Comparison of ENCODE assay signal across 1 cellular context in the genomic region with DNA sequence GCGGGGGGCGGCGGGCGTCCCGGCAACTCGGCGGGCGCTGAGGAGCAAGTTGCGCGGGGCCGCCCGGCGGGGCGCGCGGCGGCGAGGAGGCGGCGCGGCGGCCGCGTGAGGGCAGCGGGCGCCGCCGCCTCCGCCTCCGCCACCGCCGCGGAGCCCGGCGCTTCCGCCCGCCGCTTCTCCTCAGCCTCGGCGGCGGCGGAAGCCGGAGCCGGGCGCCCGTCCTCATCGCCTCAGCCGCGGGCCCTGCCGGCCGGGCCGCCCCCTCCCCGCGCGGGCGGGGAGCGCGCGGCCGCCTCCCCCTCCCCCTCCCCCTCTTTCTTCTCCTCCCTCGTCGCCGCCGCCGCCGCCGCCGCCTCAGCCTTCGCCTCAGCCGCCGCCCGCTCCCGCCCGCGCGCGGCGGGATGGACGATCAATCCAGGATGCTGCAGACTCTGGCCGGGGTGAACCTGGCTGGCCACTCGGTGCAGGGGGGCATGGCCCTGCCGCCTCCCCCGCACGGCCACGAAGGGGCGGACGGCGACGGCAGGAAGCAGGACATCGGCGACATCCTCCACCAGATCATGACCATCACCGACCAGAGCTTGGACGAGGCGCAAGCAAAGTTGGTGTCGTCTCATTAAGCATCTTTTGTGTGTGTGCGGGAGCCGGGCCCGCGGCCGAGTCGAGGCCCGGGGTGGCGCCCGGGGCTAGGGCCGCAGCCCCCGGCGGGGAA.
A peak's percentile ranks its signal among the peaks of the same experiment; 100 is the strongest.
TF ChIP-seq lines count a peak whose summit lies in the region.

A gene (plus strand): TSS at position 321 of the 712 bp plus-strand sequence.

TF ChIP-seq in GM12878, 131 proteins besides CTCF, POLR2A, EP300 and RAD21 (continued from another document):
- TF ChIP-seq, protein P1, sequence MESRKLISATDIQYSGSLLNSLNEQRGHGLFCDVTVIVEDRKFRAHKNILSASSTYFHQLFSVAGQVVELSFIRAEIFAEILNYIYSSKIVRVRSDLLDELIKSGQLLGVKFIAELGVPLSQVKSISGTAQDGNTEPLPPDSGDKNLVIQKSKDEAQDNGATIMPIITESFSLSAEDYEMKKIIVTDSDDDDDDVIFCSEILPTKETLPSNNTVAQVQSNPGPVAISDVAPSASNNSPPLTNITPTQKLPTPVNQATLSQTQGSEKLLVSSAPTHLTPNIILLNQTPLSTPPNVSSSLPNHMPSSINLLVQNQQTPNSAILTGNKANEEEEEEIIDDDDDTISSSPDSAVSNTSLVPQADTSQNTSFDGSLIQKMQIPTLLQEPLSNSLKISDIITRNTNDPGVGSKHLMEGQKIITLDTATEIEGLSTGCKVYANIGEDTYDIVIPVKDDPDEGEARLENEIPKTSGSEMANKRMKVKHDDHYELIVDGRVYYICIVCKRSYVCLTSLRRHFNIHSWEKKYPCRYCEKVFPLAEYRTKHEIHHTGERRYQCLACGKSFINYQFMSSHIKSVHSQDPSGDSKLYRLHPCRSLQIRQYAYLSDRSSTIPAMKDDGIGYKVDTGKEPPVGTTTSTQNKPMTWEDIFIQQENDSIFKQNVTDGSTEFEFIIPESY (IDR thresholded peaks at IDR 0.05): no peak
- TF ChIP-seq, protein P2, sequence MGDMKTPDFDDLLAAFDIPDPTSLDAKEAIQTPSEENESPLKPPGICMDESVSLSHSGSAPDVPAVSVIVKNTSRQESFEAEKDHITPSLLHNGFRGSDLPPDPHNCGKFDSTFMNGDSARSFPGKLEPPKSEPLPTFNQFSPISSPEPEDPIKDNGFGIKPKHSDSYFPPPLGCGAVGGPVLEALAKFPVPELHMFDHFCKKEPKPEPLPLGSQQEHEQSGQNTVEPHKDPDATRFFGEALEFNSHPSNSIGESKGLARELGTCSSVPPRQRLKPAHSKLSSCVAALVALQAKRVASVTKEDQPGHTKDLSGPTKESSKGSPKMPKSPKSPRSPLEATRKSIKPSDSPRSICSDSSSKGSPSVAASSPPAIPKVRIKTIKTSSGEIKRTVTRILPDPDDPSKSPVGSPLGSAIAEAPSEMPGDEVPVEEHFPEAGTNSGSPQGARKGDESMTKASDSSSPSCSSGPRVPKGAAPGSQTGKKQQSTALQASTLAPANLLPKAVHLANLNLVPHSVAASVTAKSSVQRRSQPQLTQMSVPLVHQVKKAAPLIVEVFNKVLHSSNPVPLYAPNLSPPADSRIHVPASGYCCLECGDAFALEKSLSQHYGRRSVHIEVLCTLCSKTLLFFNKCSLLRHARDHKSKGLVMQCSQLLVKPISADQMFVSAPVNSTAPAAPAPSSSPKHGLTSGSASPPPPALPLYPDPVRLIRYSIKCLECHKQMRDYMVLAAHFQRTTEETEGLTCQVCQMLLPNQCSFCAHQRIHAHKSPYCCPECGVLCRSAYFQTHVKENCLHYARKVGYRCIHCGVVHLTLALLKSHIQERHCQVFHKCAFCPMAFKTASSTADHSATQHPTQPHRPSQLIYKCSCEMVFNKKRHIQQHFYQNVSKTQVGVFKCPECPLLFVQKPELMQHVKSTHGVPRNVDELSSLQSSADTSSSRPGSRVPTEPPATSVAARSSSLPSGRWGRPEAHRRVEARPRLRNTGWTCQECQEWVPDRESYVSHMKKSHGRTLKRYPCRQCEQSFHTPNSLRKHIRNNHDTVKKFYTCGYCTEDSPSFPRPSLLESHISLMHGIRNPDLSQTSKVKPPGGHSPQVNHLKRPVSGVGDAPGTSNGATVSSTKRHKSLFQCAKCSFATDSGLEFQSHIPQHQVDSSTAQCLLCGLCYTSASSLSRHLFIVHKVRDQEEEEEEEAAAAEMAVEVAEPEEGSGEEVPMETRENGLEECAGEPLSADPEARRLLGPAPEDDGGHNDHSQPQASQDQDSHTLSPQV (IDR thresholded peaks at IDR 0.05): no peak
- TF ChIP-seq BRCA1 (IDR thresholded peaks at IDR 0.05; ENCODE audit: low read depth, low read length): no peak
- TF ChIP-seq POLR2AphosphoS5 (IDR thresholded peaks at IDR 0.05; ENCODE audit: low read length): peak; percentile 56; the same call in 1 of the 2 replicates
- no peak for TF ChIP-seq GABPA (IDR thresholded peaks at IDR 0.05; ENCODE audit: low read depth)
- no peak for TF ChIP-seq BCL11A (IDR thresholded peaks at IDR 0.05; ENCODE audit: low read depth, low read length)
- TF ChIP-seq PAX5 (IDR thresholded peaks at IDR 0.05; ENCODE audit: borderline replicate concordance, low read depth, low read length): no peak
- no peak for TF ChIP-seq WRNIP1 (IDR thresholded peaks at IDR 0.05; ENCODE audit: borderline replicate concordance, low read depth, low read length)
- no peak for TF ChIP-seq HCFC1 (IDR thresholded peaks at IDR 0.05; ENCODE audit: low read length)
- TF ChIP-seq ZZZ3 (IDR thresholded peaks at IDR 0.05; ENCODE audit: control insufficient read depth, insufficient read length, low read depth): no peak
- TF ChIP-seq IKZF1 (conservative IDR thresholded peaks at IDR 0.05): peak; percentile 70
- TF ChIP-seq, protein P3, sequence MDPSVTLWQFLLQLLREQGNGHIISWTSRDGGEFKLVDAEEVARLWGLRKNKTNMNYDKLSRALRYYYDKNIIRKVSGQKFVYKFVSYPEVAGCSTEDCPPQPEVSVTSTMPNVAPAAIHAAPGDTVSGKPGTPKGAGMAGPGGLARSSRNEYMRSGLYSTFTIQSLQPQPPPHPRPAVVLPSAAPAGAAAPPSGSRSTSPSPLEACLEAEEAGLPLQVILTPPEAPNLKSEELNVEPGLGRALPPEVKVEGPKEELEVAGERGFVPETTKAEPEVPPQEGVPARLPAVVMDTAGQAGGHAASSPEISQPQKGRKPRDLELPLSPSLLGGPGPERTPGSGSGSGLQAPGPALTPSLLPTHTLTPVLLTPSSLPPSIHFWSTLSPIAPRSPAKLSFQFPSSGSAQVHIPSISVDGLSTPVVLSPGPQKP (IDR thresholded peaks at IDR 0.05; ENCODE audit: low read depth, low read length): no peak
- no peak for TF ChIP-seq ZNF217 (IDR thresholded peaks at IDR 0.05)
- no peak for TF ChIP-seq KDM1A (IDR thresholded peaks at IDR 0.05; ENCODE audit: borderline replicate concordance)
- 0 out of 2 replicates have a peak, but pooled peaks have one; percentile 8 for TF ChIP-seq NR2F1 (conservative IDR thresholded peaks at IDR 0.05)
- TF ChIP-seq, protein P4, sequence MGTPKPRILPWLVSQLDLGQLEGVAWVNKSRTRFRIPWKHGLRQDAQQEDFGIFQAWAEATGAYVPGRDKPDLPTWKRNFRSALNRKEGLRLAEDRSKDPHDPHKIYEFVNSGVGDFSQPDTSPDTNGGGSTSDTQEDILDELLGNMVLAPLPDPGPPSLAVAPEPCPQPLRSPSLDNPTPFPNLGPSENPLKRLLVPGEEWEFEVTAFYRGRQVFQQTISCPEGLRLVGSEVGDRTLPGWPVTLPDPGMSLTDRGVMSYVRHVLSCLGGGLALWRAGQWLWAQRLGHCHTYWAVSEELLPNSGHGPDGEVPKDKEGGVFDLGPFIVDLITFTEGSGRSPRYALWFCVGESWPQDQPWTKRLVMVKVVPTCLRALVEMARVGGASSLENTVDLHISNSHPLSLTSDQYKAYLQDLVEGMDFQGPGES (IDR thresholded peaks at IDR 0.05): no peak
- TF ChIP-seq MTA3 (IDR thresholded peaks at IDR 0.05; ENCODE audit: borderline replicate concordance, low read length): no peak
- TF ChIP-seq CHD2 (IDR thresholded peaks at IDR 0.05; ENCODE audit: borderline replicate concordance, low read depth, low read length): no peak
- TF ChIP-seq TARDBP (IDR thresholded peaks at IDR 0.05; ENCODE audit: borderline replicate concordance): no peak
- no peak for TF ChIP-seq RB1 (IDR thresholded peaks at IDR 0.05; ENCODE audit: borderline replicate concordance)
- TF ChIP-seq FOXM1 (IDR thresholded peaks at IDR 0.05; ENCODE audit: low read depth, low read length): no peak
- TF ChIP-seq, protein P5, sequence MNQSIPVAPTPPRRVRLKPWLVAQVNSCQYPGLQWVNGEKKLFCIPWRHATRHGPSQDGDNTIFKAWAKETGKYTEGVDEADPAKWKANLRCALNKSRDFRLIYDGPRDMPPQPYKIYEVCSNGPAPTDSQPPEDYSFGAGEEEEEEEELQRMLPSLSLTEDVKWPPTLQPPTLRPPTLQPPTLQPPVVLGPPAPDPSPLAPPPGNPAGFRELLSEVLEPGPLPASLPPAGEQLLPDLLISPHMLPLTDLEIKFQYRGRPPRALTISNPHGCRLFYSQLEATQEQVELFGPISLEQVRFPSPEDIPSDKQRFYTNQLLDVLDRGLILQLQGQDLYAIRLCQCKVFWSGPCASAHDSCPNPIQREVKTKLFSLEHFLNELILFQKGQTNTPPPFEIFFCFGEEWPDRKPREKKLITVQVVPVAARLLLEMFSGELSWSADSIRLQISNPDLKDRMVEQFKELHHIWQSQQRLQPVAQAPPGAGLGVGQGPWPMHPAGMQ (IDR thresholded peaks at IDR 0.05; ENCODE audit: borderline replicate concordance): no peak
- no peak for TF ChIP-seq SRF (IDR thresholded peaks at IDR 0.05; ENCODE audit: low read depth in 2 of 2, low read length in 2 of 2)
- 0 out of 2 replicates have a peak, but pooled peaks have one; percentile 13 for TF ChIP-seq YY1 (IDR thresholded peaks at IDR 0.05; ENCODE audit: low read depth, low read length)
- TF ChIP-seq, protein P6, sequence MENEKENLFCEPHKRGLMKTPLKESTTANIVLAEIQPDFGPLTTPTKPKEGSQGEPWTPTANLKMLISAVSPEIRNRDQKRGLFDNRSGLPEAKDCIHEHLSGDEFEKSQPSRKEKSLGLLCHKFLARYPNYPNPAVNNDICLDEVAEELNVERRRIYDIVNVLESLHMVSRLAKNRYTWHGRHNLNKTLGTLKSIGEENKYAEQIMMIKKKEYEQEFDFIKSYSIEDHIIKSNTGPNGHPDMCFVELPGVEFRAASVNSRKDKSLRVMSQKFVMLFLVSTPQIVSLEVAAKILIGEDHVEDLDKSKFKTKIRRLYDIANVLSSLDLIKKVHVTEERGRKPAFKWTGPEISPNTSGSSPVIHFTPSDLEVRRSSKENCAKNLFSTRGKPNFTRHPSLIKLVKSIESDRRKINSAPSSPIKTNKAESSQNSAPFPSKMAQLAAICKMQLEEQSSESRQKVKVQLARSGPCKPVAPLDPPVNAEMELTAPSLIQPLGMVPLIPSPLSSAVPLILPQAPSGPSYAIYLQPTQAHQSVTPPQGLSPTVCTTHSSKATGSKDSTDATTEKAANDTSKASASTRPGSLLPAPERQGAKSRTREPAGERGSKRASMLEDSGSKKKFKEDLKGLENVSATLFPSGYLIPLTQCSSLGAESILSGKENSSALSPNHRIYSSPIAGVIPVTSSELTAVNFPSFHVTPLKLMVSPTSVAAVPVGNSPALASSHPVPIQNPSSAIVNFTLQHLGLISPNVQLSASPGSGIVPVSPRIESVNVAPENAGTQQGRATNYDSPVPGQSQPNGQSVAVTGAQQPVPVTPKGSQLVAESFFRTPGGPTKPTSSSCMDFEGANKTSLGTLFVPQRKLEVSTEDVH (IDR thresholded peaks at IDR 0.05; ENCODE audit: low read depth, partially characterized antibody): no peak
- no peak for TF ChIP-seq BMI1 (IDR thresholded peaks at IDR 0.05; ENCODE audit: borderline replicate concordance)
- TF ChIP-seq, protein P7, sequence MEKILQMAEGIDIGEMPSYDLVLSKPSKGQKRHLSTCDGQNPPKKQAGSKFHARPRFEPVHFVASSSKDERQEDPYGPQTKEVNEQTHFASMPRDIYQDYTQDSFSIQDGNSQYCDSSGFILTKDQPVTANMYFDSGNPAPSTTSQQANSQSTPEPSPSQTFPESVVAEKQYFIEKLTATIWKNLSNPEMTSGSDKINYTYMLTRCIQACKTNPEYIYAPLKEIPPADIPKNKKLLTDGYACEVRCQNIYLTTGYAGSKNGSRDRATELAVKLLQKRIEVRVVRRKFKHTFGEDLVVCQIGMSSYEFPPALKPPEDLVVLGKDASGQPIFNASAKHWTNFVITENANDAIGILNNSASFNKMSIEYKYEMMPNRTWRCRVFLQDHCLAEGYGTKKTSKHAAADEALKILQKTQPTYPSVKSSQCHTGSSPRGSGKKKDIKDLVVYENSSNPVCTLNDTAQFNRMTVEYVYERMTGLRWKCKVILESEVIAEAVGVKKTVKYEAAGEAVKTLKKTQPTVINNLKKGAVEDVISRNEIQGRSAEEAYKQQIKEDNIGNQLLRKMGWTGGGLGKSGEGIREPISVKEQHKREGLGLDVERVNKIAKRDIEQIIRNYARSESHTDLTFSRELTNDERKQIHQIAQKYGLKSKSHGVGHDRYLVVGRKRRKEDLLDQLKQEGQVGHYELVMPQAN (conservative IDR thresholded peaks at IDR 0.05): peak; percentile 56
- TF ChIP-seq ATF7 (IDR thresholded peaks at IDR 0.05; ENCODE audit: low read depth): no peak
